Comparison of ENCODE assay signal across 26 cellular contexts in the genomic region with DNA sequence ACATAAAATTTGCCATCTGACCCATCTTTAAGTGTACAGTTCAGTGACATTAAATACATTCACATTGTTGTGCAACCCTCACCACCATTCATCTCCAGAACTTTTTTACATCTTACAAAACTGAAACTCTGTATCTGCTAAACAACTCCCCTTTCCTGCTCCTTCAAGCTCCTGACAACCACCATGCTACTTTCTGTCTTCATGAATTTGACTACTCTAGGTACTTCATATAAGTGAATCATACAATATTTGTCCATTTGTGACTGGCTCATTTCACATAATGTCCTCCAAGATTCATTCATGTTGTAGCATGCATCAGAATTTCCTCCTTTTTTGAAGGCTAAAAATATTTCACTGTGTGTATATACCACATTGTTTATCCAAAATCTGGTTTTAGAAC.
"Had no signal": no experiment of that assay in that cellular context is flagged by ENCODE, and none has a peak within 500 bp of the region (broad histone marks: within the 10 kb centered on the region; RNA-seq: fewer than 3 reads in every experiment).

No MANE protein-coding gene starts in this region.

- H3K4me3 ChIP-seq: left lung, lung, mucosa of descending colon, ovary, right atrium auricular region, skin epidermis, suprapubic skin, thoracic aorta, tibial artery, upper lobe of right lung had no signal

- H3K36me3 ChIP-seq: left lung, ovary, right atrium auricular region, suprapubic skin, thoracic aorta, tibial artery, upper lobe of right lung had no signal

- ATAC-seq: left colon; left lung; mucosa of descending colon; naive thymus-derived CD4-positive, alpha-beta T cell; sciatic nerve; stimulated activated effector memory CD8-positive, alpha-beta T cell treated with anti-CD3 and anti-CD28 coated beads, Interleukin-12 subunit alpha, Interleukin-12 subunit beta, amount 100 ng/mL, for 72 hours; upper lobe of right lung had no signal

- H3K9me3 ChIP-seq: left lung, mucosa of descending colon, ovary, suprapubic skin, thoracic aorta, tibial artery, upper lobe of right lung had no signal

- H3K4me1 ChIP-seq: left lung, right atrium auricular region, suprapubic skin, tibial artery, upper lobe of right lung had no signal

- H3K27me3 ChIP-seq: left lung, ovary, right atrium auricular region, suprapubic skin, tibial artery, upper lobe of right lung had no signal

- DNase-seq: hypothalamus; immature natural killer cell; kidney; left colon; left lung; midbrain; mucosa of descending colon; naive thymus-derived CD4-positive, alpha-beta T cell; ovary; stimulated activated CD4-positive, alpha-beta T cell treated with anti-CD3 and anti-CD28 coated beads, Interleukin-12 subunit alpha, Interleukin-12 subunit beta, amount 100 ng/mL, for 4 hours; stimulated activated CD4-positive, alpha-beta T cell treated with anti-CD3 and anti-CD28 coated beads, Interleukin-15, amount 100 ng/mL, for 24 hours; stimulated activated CD4-positive, alpha-beta T cell treated with anti-CD3 and anti-CD28 coated beads, Interleukin-2, amount 100 ng/mL, for 24 hours; stimulated activated CD4-positive, alpha-beta T cell treated with anti-CD3 and anti-CD28 coated beads, Interleukin-4, amount 100 ng/mL, for 24 hours; stimulated activated naive CD4-positive, alpha-beta T cell; tibial artery; trophoblast cell; upper lobe of right lung had no signal

- H3K27ac ChIP-seq: left lung, ovary, right atrium auricular region, skin epidermis, suprapubic skin, thoracic aorta, tibial artery, upper lobe of right lung had no signal

- FAIRE-seq: islet of Langerhans, kidney, urothelium cell line had no signal
